ENCODE assay signal across 10 cellular contexts in genomic region chr4:79650794-79651431, GRCh38.
A peak's percentile ranks its signal among the peaks of the same experiment; 100 is the strongest.
DNase-seq lines count a peak whose midpoint lies in the region; ATAC-seq and TF ChIP-seq lines count a peak whose summit lies in the region.
"Had no signal": no experiment of that assay in that cellular context is flagged by ENCODE, and none has a peak within 500 bp of the region (broad histone marks: within the 10 kb centered on the region; RNA-seq: fewer than 3 reads in every experiment).

No MANE protein-coding gene starts in this region.

- ATAC-seq in esophagus mucosa (peak; percentile 92), omental fat pad (ENCODE audit: low FRiP score) (peak; percentile 43), HG02938 (IDR thresholded peaks at IDR 0.05; ENCODE audit: unreplicated experiment) (no peak), HG03432 (IDR thresholded peaks at IDR 0.05; ENCODE audit: unreplicated experiment) (no peak)

- no peak for TF ChIP-seq CTCF in omental fat pad (IDR thresholded peaks at IDR 0.05)

- DNase-seq in DMS53 treated with DMSO at 0.1 percent for 48 hours (lab: John Stamatoyannopoulos, UW; ENCODE audit: unreplicated experiment) (peak; percentile 14), NCI-H69 (lab: John Stamatoyannopoulos, UW) (peak; percentile 67), omental fat pad (ENCODE audit: low spot score) (no peak), NCI-H82 (lab: John Stamatoyannopoulos, UW) (no peak)
- no peak for DNase-seq in effector CD8-positive, alpha-beta T cell (lab: John Stamatoyannopoulos, UW)
- DNase-seq: activated CD4-positive, CD25-positive, alpha-beta regulatory T cell treated with anti-CD3 and anti-CD28 coated beads, Interleukin-2, amount 50 U/mL, for 72 hours; kidney had no signal

Comparison
In these comparisons a context has a peak if more than half of its experiments do, and no peak if none do; other contexts are left out.
1. DNase-seq: peak in DMS53 treated with DMSO at 0.1 percent for 48 hours (single experiment) and NCI-H69 (single experiment); none in omental fat pad (single experiment), effector CD8-positive, alpha-beta T cell (single experiment) and NCI-H82 (single experiment).
2. ATAC-seq: peak in esophagus mucosa (single experiment) and omental fat pad (single experiment); none in HG02938 (single experiment) and HG03432 (single experiment).